1 cellular context compared by ENCODE assay signal in genomic region chr12:55705802-55706402, GRCh38.
TF ChIP-seq lines count a peak whose summit lies in the region.

No MANE protein-coding gene starts in this region.

TF ChIP-seq in endothelial cell of umbilical vein, 7 proteins besides CTCF, POLR2A, EP300 and RAD21:
- TF ChIP-seq EZH2 (IDR thresholded peaks at IDR 0.05; ENCODE audit: borderline replicate concordance, low read depth, low read length, severe bottlenecking) (no peak), POLR2AphosphoS5 (IDR thresholded peaks at IDR 0.05; ENCODE audit: insufficient read depth, low read depth, low read length) (no peak), MAX (IDR thresholded peaks at IDR 0.05; ENCODE audit: insufficient read depth, insufficient read length) (no peak), GATA2 (IDR thresholded peaks at IDR 0.05; ENCODE audit: insufficient read depth, insufficient read length, low read depth, low read length) (no peak), JUN (IDR thresholded peaks at IDR 0.05; ENCODE audit: borderline replicate concordance, insufficient read depth, insufficient read length, low read depth) (no peak), FOS (IDR thresholded peaks at IDR 0.05; ENCODE audit: borderline replicate concordance, insufficient read depth, low read length) (no peak), MYC (IDR thresholded peaks at IDR 0.05; ENCODE audit: low read depth, low read length) (no peak)
TF ChIP-seq in endothelial cell of umbilical vein: peak in this region for 0.
